In genomic region chr17:62478976-62479894, GRCh38 we compare ENCODE assay signal across 8 cellular contexts.
DNase-seq lines count a peak whose midpoint lies in the region; ATAC-seq and TF ChIP-seq lines count a peak whose summit lies in the region.
"Not testable (repeated sequence)": the region's sequence is repeated elsewhere in the genome, so short reads cannot be mapped to it uniquely, and the experiment has no call there.

No MANE protein-coding gene starts in this region.

- peak overlapping the region; percentile 77 for H3K27ac Mint-ChIP-seq in memory B cell

- peak overlapping the region; percentile 85 for H3K27ac ChIP-seq in C4-2B

- H3K4me3 Mint-ChIP-seq in memory B cell: peak overlapping the region; percentile 81

- H3K27me3 Mint-ChIP-seq in memory B cell: not testable (repeated sequence)

- DNase-seq in RPMI8226: peak; percentile 34
- DNase-seq in activated T-helper 9 cell treated with anti-CD3 and anti-CD28 coated beads, Interleukin-2, amount 50 U/mL, for 16 hours (ENCODE audit: low read depth): peak; percentile 43
- peak; percentile 58 to 78 for DNase-seq in erythroblast (lab: John Stamatoyannopoulos, UW)
- peak; percentile 60 to 74 for DNase-seq in memory B cell (ENCODE audit: low spot score in 2 of 2)
- DNase-seq in stimulated activated CD4-positive, alpha-beta T cell treated with anti-CD3 and anti-CD28 coated beads, Interleukin-1b, Interleukin-23, amount 100 ng/mL, for 4 hours (ENCODE audit: low read depth in 2 of 2): peak; percentile 10 to 28

- ATAC-seq in GM19463 (IDR thresholded peaks at IDR 0.05; ENCODE audit: unreplicated experiment): peak; percentile 23
- peak; percentile 38 for ATAC-seq in HG03342 (IDR thresholded peaks at IDR 0.05; ENCODE audit: unreplicated experiment)
- ATAC-seq in memory B cell (ENCODE audit: low read depth): peak; percentile 36

- not testable (repeated sequence) for H3K9me3 Mint-ChIP-seq in memory B cell

- TF ChIP-seq CTCF in C4-2B (conservative IDR thresholded peaks at IDR 0.05): not testable (repeated sequence)

- H3K36me3 Mint-ChIP-seq in memory B cell: not testable (repeated sequence)

- TF ChIP-seq POLR2A in erythroblast (IDR thresholded peaks at IDR 0.05; ENCODE audit: low read length): not testable (repeated sequence)

- H3K4me1 Mint-ChIP-seq in memory B cell: peaks cover 18% of the 10 kb centered on the region

Comparison
In these comparisons a context has a peak if more than half of its experiments do, and no peak if none do; other contexts are left out.
1. Peak in every context shown above with its lines: DNase-seq, ATAC-seq and H3K27ac ChIP-seq.